In genomic region chr9:137464291-137464999, GRCh38 we compare ENCODE assay signal across 19 cellular contexts. TPM values are rescaled to one million over a fixed set of nuclear protein-coding genes. Genes with fewer than 3 reads are reported as not detected.
DNase-seq lines count a peak whose midpoint lies in the region; ATAC-seq, FAIRE-seq and TF ChIP-seq lines count a peak whose summit lies in the region.
"Had no signal": no experiment of that assay in that cellular context is flagged by ENCODE, and none has a peak within 500 bp of the region (broad histone marks: within the 10 kb centered on the region; RNA-seq: fewer than 3 reads in every experiment).

No MANE protein-coding gene starts in this region.

- no peaks in the 10 kb centered on the region for H3K27me3 Mint-ChIP-seq in CD4-positive, alpha-beta T cell
- H3K27me3 Mint-ChIP-seq: IgD-negative memory B cell had no signal

- intact Hi-C loops in CD4-positive, alpha-beta T cell (cut with DNase I, micrococcal nuclease), result loop anchor here in 1 of 2 experiments (5.0 kb wide), 1 partner anchor 162 kb away; the partner anchor contains the start of gene NRARP
- intact Hi-C loops in kidney (cut with DNase I) (no loop called here), transverse colon (cut with DNase I; ENCODE audit: low total_unique reads) (no loop called here)

- POLR2A ChIA-PET in CD4-positive, alpha-beta T cell (lab: Charles Lee), result no interaction called here

- H3K9me3 Mint-ChIP-seq in CD4-positive, alpha-beta T cell, result no peaks in the 10 kb centered on the region
- H3K9me3 Mint-ChIP-seq: CD8-positive, alpha-beta T cell; IgD-negative memory B cell had no signal

- no CpG with 5 or more reads among the region's 28 CpGs for WGBS in trophoblast cell (ENCODE audit: extremely low coverage, insufficient coverage, insufficient read length)
- 92% methylated on average over 22 of the region's 28 CpGs; no CpG with 5 or more reads in 1 of the 2 donors for WGBS in transverse colon (ENCODE audit: low coverage in 1 of 2), 2 donors

- H3K27me3 ChIP-seq in CD4-positive, alpha-beta T cell (ENCODE audit: control insufficient read depth, insufficient read depth, low read length), result no peaks in the 10 kb centered on the region
- peaks cover 2% of the 10 kb centered on the region for H3K27me3 ChIP-seq in trophoblast cell (ENCODE audit: insufficient read depth, low read length)
- no peaks in the 10 kb centered on the region for H3K27me3 ChIP-seq in transverse colon

- DNase-seq in activated effector memory CD4-positive, alpha-beta T cell treated with anti-CD3 and anti-CD28 coated beads, Interleukin-2, amount 50 U/mL, for 16 hours, result peak; percentile 55
- DNase-seq in activated effector memory CD4-positive, alpha-beta T cell treated with Interleukin-2 at 50 U/mL for 16 hours, result no peak
- DNase-seq in CD4-positive, alpha-beta T cell, result no peak
- DNase-seq in kidney, result peak; percentile 67
- peak; percentile 74 to 82 for DNase-seq in trophoblast cell
- DNase-seq in hepatic stellate cell (ENCODE audit: low spot score), result no peak
- DNase-seq in transverse colon, result no peak
- no peak for DNase-seq in DMS153 (lab: John Stamatoyannopoulos, UW)
- DNase-seq: DMS79 treated with DMSO at 0.1 percent for 48 hours, HCEC 1CT, NCI-H1105, NCI-H1694, NCI-H510A treated with DMSO at 0.1 percent for 48 hours had no signal

- no peak overlapping the region for H3K18ac ChIP-seq in trophoblast cell (ENCODE audit: low read length)

- H3K4ac ChIP-seq in trophoblast cell (ENCODE audit: low read depth, low read length), result no peak overlapping the region

- no peak overlapping the region for H2BK12ac ChIP-seq in trophoblast cell (ENCODE audit: low read length)

- H3K36me3 Mint-ChIP-seq in CD4-positive, alpha-beta T cell (ENCODE audit: low read depth), result no peaks in the 10 kb centered on the region
- H3K36me3 Mint-ChIP-seq: CD8-positive, alpha-beta T cell; IgD-negative memory B cell had no signal

- CTCF ChIA-PET in CD4-positive, alpha-beta T cell (lab: Charles Lee), result no interaction called here

- H3K79me2 ChIP-seq in trophoblast cell (ENCODE audit: control insufficient read depth, insufficient read depth, low read length, poor library complexity), result peaks cover 1% of the 10 kb centered on the region

- peaks cover 2% of the 10 kb centered on the region for H3K79me1 ChIP-seq in trophoblast cell (ENCODE audit: low read length)

- H4K91ac ChIP-seq in trophoblast cell (ENCODE audit: low read depth, low read length), result no peak overlapping the region

- FAIRE-seq in kidney (lab: Jason Lieb, UNC), result no peak
- FAIRE-seq: G401.6 had no signal

- H3K4me3 ChIP-seq in kidney (ENCODE audit: low read length in 2 of 2) (no peak overlapping the region), trophoblast cell (ENCODE audit: low read depth, low read length) (no peak overlapping the region), transverse colon (no peak overlapping the region)

- in situ Hi-C loops in transverse colon (cut with MboI; ENCODE audit: low pct_ligation_motif_present in 1 of 4, low pct_unique_long_range_greater_than_20kb in 1 of 4, low sequenced_read_pairs in 3 of 4), result no loop called here

- H3K4me1 Mint-ChIP-seq in CD4-positive, alpha-beta T cell (ENCODE audit: low read depth), result peaks cover 29% of the 10 kb centered on the region

- H4K8ac ChIP-seq in trophoblast cell (ENCODE audit: low read depth, low read length), result no peak overlapping the region

- no peak overlapping the region for H2AK5ac ChIP-seq in trophoblast cell (ENCODE audit: low read length)

- H3K36me3 ChIP-seq in kidney (ENCODE audit: control insufficient read depth in 1 of 2, insufficient read depth in 2 of 2, low read length in 2 of 2) (no peaks in the 10 kb centered on the region), trophoblast cell (ENCODE audit: control insufficient read depth in 1 of 2, insufficient read depth in 2 of 2, low read length in 2 of 2) (no peaks in the 10 kb centered on the region), transverse colon (no peaks in the 10 kb centered on the region)

- no peak overlapping the region for H3K23ac ChIP-seq in trophoblast cell (ENCODE audit: low read length)

- no peak overlapping the region for H3K4me2 ChIP-seq in trophoblast cell (ENCODE audit: low read length)

- H2BK120ac ChIP-seq in trophoblast cell (ENCODE audit: insufficient read depth, low read length, poor library complexity), result no peak overlapping the region

- no peak overlapping the region for H2AFZ ChIP-seq in trophoblast cell (ENCODE audit: insufficient read depth, low read length, poor library complexity)

- TF ChIP-seq CTCF in CD4-positive, alpha-beta T cell (IDR thresholded peaks at IDR 0.05), result no peak
- TF ChIP-seq CTCF in kidney (IDR thresholded peaks at IDR 0.05; ENCODE audit: borderline replicate concordance, extremely low read depth, insufficient read depth), result no peak
- no peak for TF ChIP-seq CTCF in transverse colon (IDR thresholded peaks at IDR 0.05)

- H3K27ac Mint-ChIP-seq in CD4-positive, alpha-beta T cell, result no peak overlapping the region
- H3K27ac Mint-ChIP-seq: CD8-positive, alpha-beta T cell had no signal

- H3K9ac ChIP-seq in kidney (ENCODE audit: low read length in 2 of 2) (no peak overlapping the region), trophoblast cell (ENCODE audit: low read length) (no peak overlapping the region)

- TF ChIP-seq POLR2A in transverse colon (IDR thresholded peaks at IDR 0.05), result no peak

- no peak overlapping the region for H4K12ac ChIP-seq in trophoblast cell (ENCODE audit: low read depth, low read length)

- no peak overlapping the region for H2BK5ac ChIP-seq in trophoblast cell (ENCODE audit: low read depth, low read length, poor library complexity)

- TF ChIP-seq EP300 in transverse colon (IDR thresholded peaks at IDR 0.05; ENCODE audit: low read depth), result no peak

- no peak overlapping the region for H3K14ac ChIP-seq in trophoblast cell (ENCODE audit: low read length)

- H3K27ac ChIP-seq in CD4-positive, alpha-beta T cell (ENCODE audit: low read depth, low read length), result no peak overlapping the region
- H3K27ac ChIP-seq in kidney (ENCODE audit: low read depth in 2 of 2, low read length in 2 of 2) (no peak overlapping the region), trophoblast cell (ENCODE audit: low read depth, low read length) (no peak overlapping the region), transverse colon (no peak overlapping the region)

- H3K9me3 ChIP-seq in CD4-positive, alpha-beta T cell (ENCODE audit: control insufficient read depth, low read length), result no peaks in the 10 kb centered on the region
- no peaks in the 10 kb centered on the region for H3K9me3 ChIP-seq in kidney (ENCODE audit: control insufficient read depth in 1 of 2, low read length in 2 of 2)
- H3K9me3 ChIP-seq in trophoblast cell (ENCODE audit: insufficient read depth, low read depth, low read length), result peaks cover 3% of the 10 kb centered on the region
- H3K9me3 ChIP-seq in transverse colon, result no peaks in the 10 kb centered on the region

- ATAC-seq in CD4-positive, alpha-beta T cell (ENCODE audit: poor library complexity), result no peak
- ATAC-seq: CD8-positive, alpha-beta T cell had no signal

- peak overlapping the region; percentile 34 for H3K4me3 Mint-ChIP-seq in CD4-positive, alpha-beta T cell
- H3K4me3 Mint-ChIP-seq: CD8-positive, alpha-beta T cell had no signal

- H3K4me1 ChIP-seq in kidney (ENCODE audit: control insufficient read depth in 1 of 2, insufficient read depth in 1 of 2, low read depth in 1 of 2, low read length in 2 of 2), result peaks cover 0 to 4% of the 10 kb centered on the region in 2 donors
- peaks cover 2% of the 10 kb centered on the region in 2 experiments for H3K4me1 ChIP-seq in trophoblast cell (ENCODE audit: control insufficient read depth in 1 of 2, insufficient read depth in 2 of 2, low read length in 2 of 2)
- peaks cover 4 to 7% (median 6%) of the 10 kb centered on the region in 4 donors for H3K4me1 ChIP-seq in transverse colon

RNA-seq across cellular contexts. Expression of gene NSMF, which starts 5.3 kb away (rescaled TPM):
- total RNA-seq in CD4-positive, alpha-beta T cell, result 100 to 1,000 TPM; 104 to 109 TPM
- total RNA-seq in kidney, result 49.5 TPM
- polyA plus RNA-seq in kidney (ENCODE audit: insufficient read depth, low read depth, low replicate concordance), result 32.7 TPM
- 18.1 and 19.1 TPM in 2 replicates for polyA plus RNA-seq in trophoblast cell (2013)
- 100 to 1,000 TPM in 1 of 4 donors, 10 to 100 TPM in 3; 44.6 to 130 (median 55.2) TPM for total RNA-seq in transverse colon

RNA-seq across cellular contexts. Expression of gene ENTPD8, which starts 23.3 kb away (rescaled TPM):
- not detected for total RNA-seq in CD4-positive, alpha-beta T cell
- total RNA-seq in kidney (5.2 TPM), transverse colon (100 to 1,000 TPM in 1 of 4 donors, 10 to 100 TPM in 3; 20.7 to 109 (median 63.8) TPM)
- polyA plus RNA-seq in kidney (ENCODE audit: insufficient read depth, low read depth, low replicate concordance), result 5.0 TPM
- 0.08 and 0.11 TPM in 2 replicates for polyA plus RNA-seq in trophoblast cell (2013)
- total RNA-seq: CD8-positive, alpha-beta T cell; HT1080; LHCN-M2 had no signal
- polyA plus RNA-seq: BJ, IgD-negative memory B cell had no signal

RNA-seq across cellular contexts. Expression of gene NOXA1, which starts 41.3 kb away (rescaled TPM):
- total RNA-seq in CD4-positive, alpha-beta T cell, result 1 to 10 TPM; 6.7 to 7.7 TPM
- total RNA-seq in kidney (21.8 TPM), transverse colon (10 to 100 TPM; 19.7 to 53.9 (median 40.8) TPM)
- polyA plus RNA-seq in kidney (ENCODE audit: insufficient read depth, low read depth, low replicate concordance), result 19.1 TPM
- 0.19 and 0.21 TPM in 2 replicates for polyA plus RNA-seq in trophoblast cell (2013)
- total RNA-seq: HT1080 had no signal

RNA-seq across cellular contexts. Expression of gene EXD3, which starts 41.5 kb away (rescaled TPM):
- 10 to 100 TPM; 14.9 to 16.9 TPM for total RNA-seq in CD4-positive, alpha-beta T cell
- total RNA-seq in kidney (44.5 TPM), transverse colon (100 to 1,000 TPM in 1 of 4 donors, 10 to 100 TPM in 3; 47.6 to 228 (median 74.2) TPM)
- polyA plus RNA-seq in kidney (ENCODE audit: insufficient read depth, low read depth, low replicate concordance), result 18.9 TPM
- 4.7 and 5.1 TPM in 2 replicates for polyA plus RNA-seq in trophoblast cell (2013)

Comparison
In these comparisons a context has a peak if more than half of its experiments do, and no peak if none do; other contexts are left out.
1. DNase-seq: peak in activated effector memory CD4-positive, alpha-beta T cell treated with anti-CD3 and anti-CD28 coated beads, Interleukin-2, amount 50 U/mL, for 16 hours (single experiment), kidney (single experiment) and trophoblast cell (2 of 2); none in activated effector memory CD4-positive, alpha-beta T cell treated with Interleukin-2 at 50 U/mL for 16 hours (single experiment), CD4-positive, alpha-beta T cell (0 of 10), hepatic stellate cell (single experiment), transverse colon (single experiment) and DMS153 (single experiment).